In genomic region chr20:62728781-62729300, GRCh38 we compare ENCODE assay signal across 25 cellular contexts. TPM values are rescaled to one million over a fixed set of nuclear protein-coding genes. Genes with fewer than 3 reads are reported as not detected.
DNase-seq lines count a peak whose midpoint lies in the region; ATAC-seq and TF ChIP-seq lines count a peak whose summit lies in the region.
"Had no signal": no experiment of that assay in that cellular context is flagged by ENCODE, and none has a peak within 500 bp of the region (broad histone marks: within the 10 kb centered on the region; RNA-seq: fewer than 3 reads in every experiment).

No MANE protein-coding gene starts in this region.

- H3K27me3 ChIP-seq in CD4-positive, alpha-beta T cell (ENCODE audit: control insufficient read depth, insufficient read depth, low read length) = no peaks in the 10 kb centered on the region
- H3K27me3 ChIP-seq in RWPE2 (ENCODE audit: insufficient read depth, poor library complexity, severe bottlenecking) = peaks cover 2% of the 10 kb centered on the region
- no peaks in the 10 kb centered on the region for H3K27me3 ChIP-seq in neutrophil
- H3K27me3 ChIP-seq: Peyer's patch, testis had no signal

- peaks cover 39% of the 10 kb centered on the region for H3K4me1 Mint-ChIP-seq in activated CD8-positive, alpha-beta T cell treated with anti-CD3 and anti-CD28 coated beads, Interleukin-2, amount 10 ng/mL, durations not matched to agents 7 days and 5 days (ENCODE audit: low read depth)
- H3K4me1 Mint-ChIP-seq in activated CD8-positive, alpha-beta T cell treated with anti-CD3 and anti-CD28 coated beads for 36 hours (ENCODE audit: low read depth) = peaks cover 6% of the 10 kb centered on the region
- peaks cover 28% of the 10 kb centered on the region for H3K4me1 Mint-ChIP-seq in CD4-positive, alpha-beta T cell (ENCODE audit: low read depth)
- peaks cover 6 to 15% (median 14%) of the 10 kb centered on the region in 4 donors for H3K4me1 Mint-ChIP-seq in naive thymus-derived CD8-positive, alpha-beta T cell

- intact Hi-C loops in activated CD8-positive, alpha-beta T cell treated with anti-CD3 and anti-CD28 coated beads for 36 hours (cut with micrococcal nuclease) = no loop called here
- intact Hi-C loops in CD4-positive, alpha-beta T cell (cut with DNase I, micrococcal nuclease) = loop anchor here in 1 of 2 experiments (5.0 kb wide), 1 partner anchor 63 kb away; no protein-coding TSS in a partner anchor

- H3K36me3 Mint-ChIP-seq in activated CD8-positive, alpha-beta T cell treated with anti-CD3 and anti-CD28 coated beads, Interleukin-2, amount 10 ng/mL, durations not matched to agents 7 days and 5 days (ENCODE audit: low read depth) = no peaks in the 10 kb centered on the region
- H3K36me3 Mint-ChIP-seq in activated CD8-positive, alpha-beta T cell treated with anti-CD3 and anti-CD28 coated beads for 36 hours (ENCODE audit: low read depth) = no peaks in the 10 kb centered on the region
- H3K36me3 Mint-ChIP-seq in CD4-positive, alpha-beta T cell (ENCODE audit: low read depth) = no peaks in the 10 kb centered on the region
- no peaks in the 10 kb centered on the region for H3K36me3 Mint-ChIP-seq in naive thymus-derived CD8-positive, alpha-beta T cell

- POLR2A ChIA-PET in activated CD8-positive, alpha-beta T cell treated with anti-CD3 and anti-CD28 coated beads, Interleukin-2, amount 10 ng/mL, durations not matched to agents 7 days and 5 days (lab: Charles Lee) = interaction anchor here (0.6 kb wide), 1 partner anchor 11 kb away, joined by 4 read pairs; no protein-coding TSS in a partner anchor
- POLR2A ChIA-PET in activated CD8-positive, alpha-beta T cell treated with anti-CD3 and anti-CD28 coated beads for 36 hours (lab: Charles Lee) = interaction anchor here (1.9 kb wide), 1 partner anchor 14 kb away, joined by 5 read pairs; no protein-coding TSS in a partner anchor
- POLR2A ChIA-PET in CD4-positive, alpha-beta T cell (lab: Charles Lee) = interaction anchor here (1.0 to 3.2 kb wide), 6 partner anchors 11 to 67 kb away, joined by 3 to 17 read pairs (median 4); partner anchors contain the start of gene MRGBP
- POLR2A ChIA-PET in naive thymus-derived CD8-positive, alpha-beta T cell (lab: Charles Lee) = interaction anchor here (0.7 to 1.7 kb wide), 2 partner anchors 11 to 18 kb away, joined by 4 to 5 read pairs; no protein-coding TSS in a partner anchor

- H3K4me3 ChIP-seq in RWPE2 (ENCODE audit: severe bottlenecking) = no peak overlapping the region
- H3K4me3 ChIP-seq in neutrophil (ENCODE audit: low read depth in 1 of 2, low read length in 1 of 2) = peak overlapping the region; percentile 47 to 54
- H3K4me3 ChIP-seq: A549, coronary artery, Peyer's patch, psoas muscle, testis had no signal

- no peaks in the 10 kb centered on the region for H3K9me3 Mint-ChIP-seq in activated CD8-positive, alpha-beta T cell treated with anti-CD3 and anti-CD28 coated beads, Interleukin-2, amount 10 ng/mL, durations not matched to agents 7 days and 5 days (ENCODE audit: insufficient read depth)
- no peaks in the 10 kb centered on the region for H3K9me3 Mint-ChIP-seq in activated CD8-positive, alpha-beta T cell treated with anti-CD3 and anti-CD28 coated beads for 36 hours
- no peaks in the 10 kb centered on the region for H3K9me3 Mint-ChIP-seq in CD4-positive, alpha-beta T cell
- H3K9me3 Mint-ChIP-seq in naive thymus-derived CD8-positive, alpha-beta T cell = peaks cover 0 to 4% (median 0%) of the 10 kb centered on the region in 9 donors
- H3K9me3 Mint-ChIP-seq: activated T-cell treated with anti-CD3 and anti-CD28 coated beads, Interleukin-2, amount 50 U/mL, for 4 hours; effector memory CD8-positive, alpha-beta T cell had no signal

- H3K4me3 Mint-ChIP-seq in activated CD8-positive, alpha-beta T cell treated with anti-CD3 and anti-CD28 coated beads, Interleukin-2, amount 10 ng/mL, durations not matched to agents 7 days and 5 days = peak overlapping the region; percentile 49
- H3K4me3 Mint-ChIP-seq in activated CD8-positive, alpha-beta T cell treated with anti-CD3 and anti-CD28 coated beads for 36 hours = no peak overlapping the region
- no peak overlapping the region for H3K4me3 Mint-ChIP-seq in CD4-positive, alpha-beta T cell
- H3K4me3 Mint-ChIP-seq in naive thymus-derived CD8-positive, alpha-beta T cell = peak overlapping the region in 4 of 10 donors; percentile 51 to 79 (median 68)
- H3K4me3 Mint-ChIP-seq: activated T-cell treated with anti-CD3 and anti-CD28 coated beads, Interleukin-2, amount 50 U/mL, for 4 hours had no signal

- CTCF ChIA-PET in activated CD8-positive, alpha-beta T cell treated with anti-CD3 and anti-CD28 coated beads, Interleukin-2, amount 10 ng/mL, durations not matched to agents 7 days and 5 days (lab: Charles Lee) = interaction anchor here (1.4 kb wide), 1 partner anchor 43 kb away, joined by 3 read pairs; no protein-coding TSS in a partner anchor
- CTCF ChIA-PET in activated CD8-positive, alpha-beta T cell treated with anti-CD3 and anti-CD28 coated beads for 36 hours (lab: Charles Lee) = interaction anchor here (1.2 kb wide), 1 partner anchor 79 kb away, joined by 3 read pairs; no protein-coding TSS in a partner anchor
- CTCF ChIA-PET in CD4-positive, alpha-beta T cell (lab: Charles Lee) = interaction anchor here (1.4 kb wide), 1 partner anchor 12 kb away, joined by 5 read pairs; no protein-coding TSS in a partner anchor

- peak overlapping the region; percentile 86 for H3K27ac Mint-ChIP-seq in activated CD8-positive, alpha-beta T cell treated with anti-CD3 and anti-CD28 coated beads, Interleukin-2, amount 10 ng/mL, durations not matched to agents 7 days and 5 days
- H3K27ac Mint-ChIP-seq in activated CD8-positive, alpha-beta T cell treated with anti-CD3 and anti-CD28 coated beads for 36 hours = no peak overlapping the region
- peak overlapping the region; percentile 84 for H3K27ac Mint-ChIP-seq in CD4-positive, alpha-beta T cell
- peak overlapping the region in 2 of 10 donors; percentile 78 to 89 for H3K27ac Mint-ChIP-seq in naive thymus-derived CD8-positive, alpha-beta T cell

- H3K4me1 ChIP-seq in RWPE2 (ENCODE audit: insufficient read depth, poor library complexity, severe bottlenecking) = no peaks in the 10 kb centered on the region
- peaks cover 30 to 38% of the 10 kb centered on the region in 2 experiments for H3K4me1 ChIP-seq in neutrophil (ENCODE audit: control insufficient read depth in 1 of 2, insufficient read depth in 1 of 2, low read depth in 1 of 2, low read length in 1 of 2)
- H3K4me1 ChIP-seq: A549, Peyer's patch, psoas muscle, testis had no signal

- no peak for DNase-seq in activated CD8-positive, alpha-beta T cell treated with anti-CD3 and anti-CD28 coated beads, Interleukin-2, amount 10 ng/mL, durations not matched to agents 7 days and 5 days
- DNase-seq in activated CD8-positive, alpha-beta T cell treated with anti-CD3 and anti-CD28 coated beads for 36 hours = no peak
- DNase-seq in CD4-positive, alpha-beta T cell = no peak
- peak; percentile 76 for DNase-seq in RWPE2 (ENCODE audit: low spot score)
- DNase-seq in 8988T = no peak
- no peak for DNase-seq in naive thymus-derived CD8-positive, alpha-beta T cell
- DNase-seq: activated CD4-positive, CD25-positive, alpha-beta regulatory T cell treated with anti-CD3 and anti-CD28 coated beads, Interleukin-2, amount 50 U/mL, for 72 hours; activated T-cell treated with anti-CD3 and anti-CD28 coated beads, Interleukin-2, amount 50 U/mL, for 4 hours; effector memory CD8-positive, alpha-beta T cell; erythroblast; IMR-90; mammary epithelial cell; NCI-H1092 treated with DMSO at 0.1 percent for 48 hours; NCI-H2029 treated with DMSO at 0.1 percent for 48 hours; NCI-H2227 treated with DMSO at 0.1 percent for 48 hours; NCI-H69; Peyer's patch; stimulated activated naive CD4-positive, alpha-beta T cell treated with Interleukin-2 at 50 U/mL for 16 hours; testis had no signal

- no peak for TF ChIP-seq CTCF in activated CD8-positive, alpha-beta T cell treated with anti-CD3 and anti-CD28 coated beads for 36 hours (IDR thresholded peaks at IDR 0.05)
- TF ChIP-seq CTCF in CD4-positive, alpha-beta T cell (IDR thresholded peaks at IDR 0.05) = no peak
- TF ChIP-seq CTCF in RWPE2 (IDR thresholded peaks at IDR 0.05; ENCODE audit: poor library complexity, severe bottlenecking) (no peak), neutrophil (IDR thresholded peaks at IDR 0.05) (no peak)

- H3K27ac ChIP-seq in CD4-positive, alpha-beta T cell (ENCODE audit: low read depth, low read length) = no peak overlapping the region
- no peak overlapping the region for H3K27ac ChIP-seq in RWPE2 (ENCODE audit: poor library complexity, severe bottlenecking)
- peak overlapping the region; percentile 84 for H3K27ac ChIP-seq in neutrophil
- H3K27ac ChIP-seq: A549, coronary artery, Peyer's patch, psoas muscle, testis had no signal

- peaks cover 15% of the 10 kb centered on the region for H3K27me3 Mint-ChIP-seq in activated CD8-positive, alpha-beta T cell treated with anti-CD3 and anti-CD28 coated beads, Interleukin-2, amount 10 ng/mL, durations not matched to agents 7 days and 5 days (ENCODE audit: low read depth)
- peaks cover 5% of the 10 kb centered on the region for H3K27me3 Mint-ChIP-seq in activated CD8-positive, alpha-beta T cell treated with anti-CD3 and anti-CD28 coated beads for 36 hours
- H3K27me3 Mint-ChIP-seq in CD4-positive, alpha-beta T cell = no peaks in the 10 kb centered on the region
- peaks cover 0 to 5% (median 2%) of the 10 kb centered on the region in 5 donors for H3K27me3 Mint-ChIP-seq in naive thymus-derived CD8-positive, alpha-beta T cell

- no peaks in the 10 kb centered on the region for H3K36me3 ChIP-seq in RWPE2 (ENCODE audit: low read depth)
- H3K36me3 ChIP-seq in neutrophil = no peaks in the 10 kb centered on the region
- H3K36me3 ChIP-seq: Peyer's patch had no signal

- ATAC-seq in activated CD8-positive, alpha-beta T cell treated with anti-CD3 and anti-CD28 coated beads, Interleukin-2, amount 10 ng/mL, durations not matched to agents 7 days and 5 days = no peak
- ATAC-seq in activated CD8-positive, alpha-beta T cell treated with anti-CD3 and anti-CD28 coated beads for 36 hours = no peak
- no peak for ATAC-seq in CD4-positive, alpha-beta T cell (ENCODE audit: poor library complexity)
- ATAC-seq in RWPE2 (ENCODE audit: low read depth) (peak; percentile 10; the same call in 1 of the 3 replicates), HG02623 (IDR thresholded peaks at IDR 0.05; ENCODE audit: unreplicated experiment) (no peak)
- no peak for ATAC-seq in naive thymus-derived CD8-positive, alpha-beta T cell
- ATAC-seq: effector memory CD8-positive, alpha-beta T cell; psoas muscle had no signal

- no peaks in the 10 kb centered on the region for H3K9me3 ChIP-seq in CD4-positive, alpha-beta T cell (ENCODE audit: control insufficient read depth, low read length)
- H3K9me3 ChIP-seq in RWPE2 (ENCODE audit: severe bottlenecking) (no peaks in the 10 kb centered on the region), neutrophil (no peaks in the 10 kb centered on the region)
- H3K9me3 ChIP-seq: A549, Peyer's patch, psoas muscle, testis had no signal

RNA-seq across cellular contexts. Expression of gene NTSR1, which starts 20.2 kb away (rescaled TPM):
- under 1 TPM; 0.13 to 0.21 TPM for total RNA-seq in activated CD8-positive, alpha-beta T cell treated with anti-CD3 and anti-CD28 coated beads, Interleukin-2, amount 10 ng/mL, durations not matched to agents 7 days and 5 days
- not detected for total RNA-seq in activated CD8-positive, alpha-beta T cell treated with anti-CD3 and anti-CD28 coated beads for 36 hours
- under 1 TPM; 0.55 to 0.56 TPM for total RNA-seq in CD4-positive, alpha-beta T cell
- total RNA-seq in naive thymus-derived CD8-positive, alpha-beta T cell = not detected
- not detected for polyA plus RNA-seq in naive thymus-derived CD8-positive, alpha-beta T cell
- total RNA-seq: T-helper 1 cell treated with Interleukin-12 subunit alpha and Interleukin-12 subunit beta and Interleukin-4 antibody, amounts not matched to agents 30 ng/mL and 1 ng/mL, for 36 hours had no signal
